In the genomic region with DNA sequence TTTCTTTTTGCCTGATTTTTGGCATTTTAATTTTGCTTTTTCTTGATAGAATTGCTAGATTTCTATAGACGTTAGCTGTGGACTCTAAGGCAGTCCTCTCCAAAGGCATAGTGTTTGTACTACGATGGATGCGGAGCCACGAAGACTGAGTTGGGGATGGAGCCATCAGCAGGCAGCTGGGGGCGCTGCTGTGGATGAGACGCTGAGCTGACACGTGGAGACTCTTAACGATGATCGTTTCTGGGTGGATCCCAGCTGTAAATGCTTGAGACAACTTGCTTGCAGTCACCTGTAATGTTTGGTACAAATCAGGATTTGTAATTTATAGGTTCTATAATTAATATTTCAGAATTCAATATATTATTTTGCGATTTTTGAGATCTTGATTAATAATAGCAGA, we compare ENCODE assay signal across 9 cellular contexts. TPM values are rescaled to one million over a fixed set of nuclear protein-coding genes. Genes with fewer than 3 reads are reported as not detected.
A peak's percentile ranks its signal among the peaks of the same experiment; 100 is the strongest.
DNase-seq lines count a peak whose midpoint lies in the region; TF ChIP-seq lines count a peak whose summit lies in the region.
"Had no signal": no experiment of that assay in that cellular context is flagged by ENCODE, and none has a peak within 500 bp of the region (broad histone marks: within the 10 kb centered on the region; RNA-seq: fewer than 3 reads in every experiment).

No MANE protein-coding gene starts in this region.

- 54% methylated on average over 10 of the region's 10 CpGs for WGBS in smooth muscle cell (ENCODE audit: low lambda C conversion rate)
- WGBS in spleen, 5 donors, result 43 to 51% (median 46%) methylated on average over 10 of the region's 10 CpGs

- H3K27me3 ChIP-seq in dorsolateral prefrontal cortex (no peaks in the 10 kb centered on the region), smooth muscle cell (ENCODE audit: low read depth) (no peaks in the 10 kb centered on the region), spleen (replicated peaks in 1 of 7) (no peaks in the 10 kb centered on the region)

- H3K9me3 Mint-ChIP-seq in immature natural killer cell, result no peaks in the 10 kb centered on the region

- H3K4me1 Mint-ChIP-seq in immature natural killer cell, result peaks cover 13 to 19% of the 10 kb centered on the region in 2 donors

- no peaks in the 10 kb centered on the region for H3K79me2 ChIP-seq in smooth muscle cell (ENCODE audit: low read depth)

- H3K9ac ChIP-seq in smooth muscle cell (ENCODE audit: low read depth), result no peak overlapping the region

- H3K27ac Mint-ChIP-seq in immature natural killer cell, result no peak overlapping the region

- TF ChIP-seq CTCF in dorsolateral prefrontal cortex (IDR thresholded peaks at IDR 0.05 in 54 of 56, conservative IDR thresholded peaks at IDR 0.05 in 2 of 56; ENCODE audit: low read depth in 1 of 56, partially characterized antibody in 56 of 56) (peak in 52 of 56 donors; percentile 7 to 69 (median 47)), smooth muscle cell (IDR thresholded peaks at IDR 0.05; ENCODE audit: borderline replicate concordance, insufficient read depth, poor library complexity, severe bottlenecking) (peak; percentile 7), spleen (IDR thresholded peaks at IDR 0.05 in 8 of 11, conservative IDR thresholded peaks at IDR 0.05 in 3 of 11) (peak in 4 of 11 experiments; percentile 13 to 40 (median 26))

- H3K36me3 ChIP-seq in smooth muscle cell (ENCODE audit: low read depth) (no peaks in the 10 kb centered on the region), spleen (no peaks in the 10 kb centered on the region)

- H3K36me3 Mint-ChIP-seq in immature natural killer cell, result no peaks in the 10 kb centered on the region

- H3K4me1 ChIP-seq in smooth muscle cell (ENCODE audit: low read depth) (no peaks in the 10 kb centered on the region), spleen (peaks cover 0 to 19% (median 4%) of the 10 kb centered on the region in 6 donors)

- H3K27ac ChIP-seq in dorsolateral prefrontal cortex (no peak overlapping the region), smooth muscle cell (ENCODE audit: low read depth) (no peak overlapping the region), spleen (no peak overlapping the region)

- no peaks in the 10 kb centered on the region for H4K20me1 ChIP-seq in smooth muscle cell (ENCODE audit: low read depth)

- H3F3A ChIP-seq in smooth muscle cell (ENCODE audit: low read depth), result no peaks in the 10 kb centered on the region

- no peak for TF ChIP-seq POLR2A in spleen (IDR thresholded peaks at IDR 0.05)

- H3K27me3 Mint-ChIP-seq in immature natural killer cell (ENCODE audit: low read depth in 3 of 3), result peaks cover 0 to 6% (median 0%) of the 10 kb centered on the region in 3 donors

- H3K9me3 ChIP-seq in smooth muscle cell (replicated peaks; ENCODE audit: low read depth), result no peaks in the 10 kb centered on the region
- no peaks in the 10 kb centered on the region for H3K9me3 ChIP-seq in spleen

- H2AFZ ChIP-seq in smooth muscle cell (ENCODE audit: low read depth), result no peak overlapping the region

- DNase-seq in activated T-cell treated with anti-CD3 and anti-CD28 coated beads for 48 hours (ENCODE audit: low read depth) (peak; percentile 24), activated T-cell treated with anti-CD3 and anti-CD28 coated beads for 4 hours (no peak), NCI-H526 (lab: John Stamatoyannopoulos, UW) (peak; percentile 56 to 82), dorsolateral prefrontal cortex (peak in 5 of 10 donors; percentile 44 to 67 (median 53)), smooth muscle cell (lab: John Stamatoyannopoulos, UW; ENCODE audit: unreplicated experiment) (no peak), spleen (no peak), immature natural killer cell (no peak)
- DNase-seq in effector CD4-positive, alpha-beta T cell, result no peak
- DNase-seq: HCEC 1CT had no signal

- intact Hi-C loops in dorsolateral prefrontal cortex (cut with DNase I) (loop anchor here in 1 of 2 donors (5.0 kb wide), 1 partner anchor 296 kb away; no protein-coding TSS in a partner anchor), spleen (cut with DNase I; ENCODE audit: low total_unique reads) (loop anchor here (10.0 kb wide), 1 partner anchor 358 kb away; no protein-coding TSS in a partner anchor)

- no peak overlapping the region for H3K4me2 ChIP-seq in smooth muscle cell

- no peak overlapping the region for H3K4me3 Mint-ChIP-seq in immature natural killer cell

- H3K4me3 ChIP-seq in dorsolateral prefrontal cortex, result peak overlapping the region in 1 of 59 donors; percentile 13
- no peak overlapping the region for H3K4me3 ChIP-seq in smooth muscle cell
- no peak overlapping the region for H3K4me3 ChIP-seq in spleen

RNA-seq across cellular contexts. Expression of a gene that starts 13.3 kb away (rescaled TPM):
- 10 to 100 TPM; 25.2 to 68.8 (median 47.3) TPM for total RNA-seq in dorsolateral prefrontal cortex
- 47.5 and 58.2 TPM in 2 replicates for total RNA-seq in smooth muscle cell
- 33.4 and 42.5 TPM in 2 replicates for polyA plus RNA-seq in smooth muscle cell
- total RNA-seq in spleen, result 100 to 1,000 TPM in 1 of 7 donors, 10 to 100 TPM in 6; 52.7 to 168 (median 67.7) TPM
- polyA plus RNA-seq in spleen, result 10 to 100 TPM; 30.7 to 37.8 (median 34.9) TPM
- polyA plus RNA-seq in immature natural killer cell, result 100 to 1,000 TPM; 118 to 123 (median 120) TPM

RNA-seq across cellular contexts. Expression of a gene that starts 27.4 kb away (rescaled TPM):
- total RNA-seq in dorsolateral prefrontal cortex (1,000 to 10,000 TPM in 1 of 120 experiments, 100 to 1,000 TPM in 119; 145 to 1,164 (median 402) TPM), smooth muscle cell (2.2 TPM in 1 of 2 replicates, not detected in the other), spleen (1 to 10 TPM; 1.9 to 6.8 (median 3.5) TPM)
- polyA plus RNA-seq in smooth muscle cell (0.39 TPM in 1 of 2 replicates, not detected in the other), spleen (10 to 100 TPM in 2 of 3 donors, 1 to 10 TPM in 1; 4.6 to 50.5 (median 11.0) TPM), immature natural killer cell (not detected)

Comparison
In these comparisons a context has a peak if more than half of its experiments do, and no peak if none do; other contexts are left out.
1. DNase-seq: peak in activated T-cell treated with anti-CD3 and anti-CD28 coated beads for 48 hours (single experiment) and NCI-H526 (2 of 2); none in activated T-cell treated with anti-CD3 and anti-CD28 coated beads for 4 hours (single experiment), smooth muscle cell (single experiment), effector CD4-positive, alpha-beta T cell (single experiment), spleen (single experiment) and immature natural killer cell (0 of 3).
2. RNA of a gene that starts 27.4 kb away (total RNA-seq): 145 to 1,164 TPM in dorsolateral prefrontal cortex; 1.9 to 6.8 TPM in spleen and 2.2 TPM in smooth muscle cell; every median in the first group is over 10 times any median in the second.